ENCODE assay signal across 15 cellular contexts in the genomic region with DNA sequence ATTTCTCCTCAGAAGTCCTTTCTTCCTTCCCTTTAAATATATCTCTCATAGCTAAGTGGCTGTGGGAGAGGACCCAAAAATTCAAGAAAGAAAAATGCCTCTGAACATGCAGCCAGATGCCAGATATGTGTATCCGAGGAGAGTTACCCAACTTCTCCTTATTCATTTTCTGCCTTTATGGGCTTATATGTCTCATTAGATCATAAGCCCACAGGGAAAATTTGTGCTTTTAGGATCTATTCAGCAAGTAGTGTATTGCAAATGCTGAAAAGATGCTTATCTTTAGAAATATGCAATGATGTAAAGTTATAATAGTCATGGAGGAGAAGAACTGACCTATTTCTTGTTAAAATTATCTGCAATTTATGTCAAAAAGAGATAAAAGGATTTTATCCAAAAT.
"Had no signal": no experiment of that assay in that cellular context is flagged by ENCODE, and none has a peak within 500 bp of the region (broad histone marks: within the 10 kb centered on the region; RNA-seq: fewer than 3 reads in every experiment).

No MANE protein-coding gene starts in this region.

- H3K27me3 ChIP-seq: cardiac muscle cell, dorsolateral prefrontal cortex, gastrocnemius medialis, heart right ventricle, right lobe of liver, spleen had no signal

- DNase-seq: activated CD4-positive, CD25-positive, alpha-beta regulatory T cell treated with anti-CD3 and anti-CD28 coated beads, Interleukin-2, amount 50 U/mL, for 72 hours; activated naive CD8-positive, alpha-beta T cell treated with anti-CD3 and anti-CD28 coated beads for 36 hours; dorsolateral prefrontal cortex; erythroblast; gastrocnemius medialis; heart right ventricle; left cardiac atrium; lower lobe of right lung; right lobe of liver; spleen; stimulated activated naive CD8-positive, alpha-beta T cell treated with anti-CD3 and anti-CD28 coated beads, Interleukin-15, amount 100 ng/mL, for 72 hours; T-helper 1 cell; T1000 had no signal

- H3K9me3 ChIP-seq: gastrocnemius medialis, heart right ventricle, lower lobe of right lung, right lobe of liver, spleen, thoracic aorta had no signal

- H3K36me3 ChIP-seq: cardiac muscle cell, gastrocnemius medialis, heart right ventricle, lower lobe of right lung, right lobe of liver, spleen, thoracic aorta had no signal

- H3K4me1 ChIP-seq: gastrocnemius medialis, lower lobe of right lung, right lobe of liver, spleen had no signal

- H3K4me3 ChIP-seq: cardiac muscle cell, dorsolateral prefrontal cortex, gastrocnemius medialis, heart right ventricle, lower lobe of right lung, right lobe of liver, spleen, thoracic aorta had no signal
